Comparison of ENCODE assay signal across 33 cellular contexts in genomic region chr4:140776551-140776950, GRCh38. TPM values are rescaled to one million over a fixed set of nuclear protein-coding genes. Genes with fewer than 3 reads are reported as not detected.
"Had no signal": no experiment of that assay in that cellular context is flagged by ENCODE, and none has a peak within 500 bp of the region (broad histone marks: within the 10 kb centered on the region; RNA-seq: fewer than 3 reads in every experiment).

No MANE protein-coding gene starts in this region.

- H3K36me3 Mint-ChIP-seq: activated CD8-positive, alpha-beta memory T cell treated with anti-CD3 and anti-CD28 coated beads, Interleukin-2, amount 10 ng/mL, durations not matched to agents 7 days and 5 days; activated naive CD8-positive, alpha-beta T cell treated with anti-CD3 and anti-CD28 coated beads for 36 hours had no signal

- ATAC-seq: activated CD8-positive, alpha-beta memory T cell treated with anti-CD3 and anti-CD28 coated beads, Interleukin-2, amount 10 ng/mL, durations not matched to agents 7 days and 5 days; activated T-cell treated with anti-CD3 and anti-CD28 coated beads, Interleukin-2, amount 50 U/mL, for 72 hours; activated T-helper 17 cell treated with anti-CD3 and anti-CD28 coated beads, Interleukin-2, amount 50 U/mL, for 72 hours; K562; PC-3 had no signal

- H3K27me3 Mint-ChIP-seq: activated CD4-positive, alpha-beta memory T cell treated with anti-CD3 and anti-CD28 coated beads, Interleukin-2, amount 10 ng/mL, durations not matched to agents 7 days and 5 days; activated CD8-positive, alpha-beta memory T cell treated with anti-CD3 and anti-CD28 coated beads, Interleukin-2, amount 10 ng/mL, durations not matched to agents 7 days and 5 days; activated T-helper 17 cell treated with anti-CD3 and anti-CD28 coated beads, Interleukin-2, amount 50 U/mL, for 72 hours had no signal

- H3K9me3 ChIP-seq: breast epithelium, Peyer's patch, SJSA1 had no signal

- H3K27me3 ChIP-seq: breast epithelium, Peyer's patch, SJSA1 had no signal

- DNase-seq: activated CD4-positive, alpha-beta memory T cell treated with anti-CD3 and anti-CD28 coated beads, Interleukin-2, amount 10 ng/mL, durations not matched to agents 7 days and 5 days; activated CD4-positive, alpha-beta T cell treated with anti-CD3 and anti-CD28 coated beads for 1 hour; activated CD4-positive, alpha-beta T cell treated with anti-CD3 and anti-CD28 coated beads for 48 hours; activated CD4-positive, CD25-positive, alpha-beta regulatory T cell; activated CD8-positive, alpha-beta memory T cell treated with anti-CD3 and anti-CD28 coated beads for 24 hours; activated CD8-positive, alpha-beta memory T cell treated with anti-CD3 and anti-CD28 coated beads, Interleukin-2, amount 10 ng/mL, durations not matched to agents 7 days and 5 days; activated CD8-positive, alpha-beta memory T cell treated with anti-CD3 and anti-CD28 coated beads, Interleukin-2, amount 50 U/mL, for 48 hours; activated effector memory CD4-positive, alpha-beta T cell treated with anti-CD3 and anti-CD28 coated beads, Interleukin-2, amount 50 U/mL, for 16 hours; activated naive CD4-positive, alpha-beta T cell; activated naive CD4-positive, alpha-beta T cell treated with anti-CD3 and anti-CD28 coated beads, Interleukin-2, amount 50 U/mL, for 16 hours; activated naive CD8-positive, alpha-beta T cell treated with anti-CD3 and anti-CD28 coated beads for 36 hours; activated T-cell treated with anti-CD3 and anti-CD28 coated beads, Interleukin-2, amount 50 U/mL, for 72 hours; amniotic stem cell; aorta; NCI-H1105; NCI-H1417 treated with DMSO at 0.1 percent for 48 hours; NCI-H1694; NCI-H2029; NCI-H510A; NCI-H526; PC-3; Peyer's patch; RPMI8226; SHP77 treated with DMSO at 0.1 percent for 48 hours; SW 1271; T-helper 1 cell; T-helper 2 cell; T-helper 9 cell; WERI-Rb-1 had no signal

- H3K9me3 Mint-ChIP-seq: activated CD4-positive, alpha-beta memory T cell treated with anti-CD3 and anti-CD28 coated beads, Interleukin-2, amount 10 ng/mL, durations not matched to agents 7 days and 5 days; activated naive CD8-positive, alpha-beta T cell treated with anti-CD3 and anti-CD28 coated beads for 36 hours; activated T-cell treated with anti-CD3 and anti-CD28 coated beads, Interleukin-2, amount 50 U/mL, for 72 hours; activated T-helper 17 cell treated with anti-CD3 and anti-CD28 coated beads, Interleukin-2, amount 50 U/mL, for 72 hours had no signal

- H3K4me1 ChIP-seq: breast epithelium, Peyer's patch, SJSA1 had no signal

- H3K4me3 Mint-ChIP-seq: activated CD4-positive, alpha-beta memory T cell treated with anti-CD3 and anti-CD28 coated beads, Interleukin-2, amount 10 ng/mL, durations not matched to agents 7 days and 5 days; activated CD8-positive, alpha-beta memory T cell treated with anti-CD3 and anti-CD28 coated beads, Interleukin-2, amount 10 ng/mL, durations not matched to agents 7 days and 5 days; activated naive CD8-positive, alpha-beta T cell treated with anti-CD3 and anti-CD28 coated beads for 36 hours; activated T-cell treated with anti-CD3 and anti-CD28 coated beads, Interleukin-2, amount 50 U/mL, for 72 hours; activated T-helper 17 cell treated with anti-CD3 and anti-CD28 coated beads, Interleukin-2, amount 50 U/mL, for 72 hours had no signal

- H3K4me1 Mint-ChIP-seq: activated CD4-positive, alpha-beta memory T cell treated with anti-CD3 and anti-CD28 coated beads, Interleukin-2, amount 10 ng/mL, durations not matched to agents 7 days and 5 days; activated CD8-positive, alpha-beta memory T cell treated with anti-CD3 and anti-CD28 coated beads, Interleukin-2, amount 10 ng/mL, durations not matched to agents 7 days and 5 days; activated naive CD8-positive, alpha-beta T cell treated with anti-CD3 and anti-CD28 coated beads for 36 hours; activated T-helper 17 cell treated with anti-CD3 and anti-CD28 coated beads, Interleukin-2, amount 50 U/mL, for 72 hours had no signal

- H3K36me3 ChIP-seq: breast epithelium, Peyer's patch, SJSA1, WERI-Rb-1 had no signal

- H3K27ac ChIP-seq: breast epithelium, Peyer's patch, SJSA1, WERI-Rb-1 had no signal

- H3K27ac Mint-ChIP-seq: activated CD4-positive, alpha-beta memory T cell treated with anti-CD3 and anti-CD28 coated beads, Interleukin-2, amount 10 ng/mL, durations not matched to agents 7 days and 5 days; activated CD8-positive, alpha-beta memory T cell treated with anti-CD3 and anti-CD28 coated beads, Interleukin-2, amount 10 ng/mL, durations not matched to agents 7 days and 5 days; activated naive CD8-positive, alpha-beta T cell treated with anti-CD3 and anti-CD28 coated beads for 36 hours; activated T-cell treated with anti-CD3 and anti-CD28 coated beads, Interleukin-2, amount 50 U/mL, for 72 hours; activated T-helper 17 cell treated with anti-CD3 and anti-CD28 coated beads, Interleukin-2, amount 50 U/mL, for 72 hours had no signal

- H3K4me3 ChIP-seq: breast epithelium, K562, Peyer's patch, SJSA1 had no signal

RNA-seq across cellular contexts. Expression of gene TBC1D9, which starts 20.4 kb away (rescaled TPM):
- total RNA-seq: activated T-cell treated with anti-CD3 and anti-CD28 coated beads, Interleukin-2, amount 50 U/mL, for 72 hours had no signal
- polyA plus RNA-seq: K562 had no signal
